In genomic region chr1:159854101-159854692, GRCh38 we compare ENCODE assay signal across 8 cellular contexts. TPM values are rescaled to one million over a fixed set of nuclear protein-coding genes. Genes with fewer than 3 reads are reported as not detected.
A peak's percentile ranks its signal among the peaks of the same experiment; 100 is the strongest.
DNase-seq lines count a peak whose midpoint lies in the region; ATAC-seq and TF ChIP-seq lines count a peak whose summit lies in the region.

No MANE protein-coding gene starts in this region.

- H3K9me3 ChIP-seq in adipocyte (ENCODE audit: control insufficient read depth, low read length) (no peaks in the 10 kb centered on the region), neutrophil (no peaks in the 10 kb centered on the region)

- peaks cover 22% of the 10 kb centered on the region for H3K4me1 ChIP-seq in adipocyte (ENCODE audit: control insufficient read depth, insufficient read depth, low read length)
- H3K4me1 ChIP-seq in neutrophil (ENCODE audit: control insufficient read depth in 1 of 2, insufficient read depth in 1 of 2, low read depth in 1 of 2, low read length in 1 of 2) = peaks cover 23 to 27% of the 10 kb centered on the region in 2 experiments

- H3K27ac ChIP-seq in neutrophil = peak overlapping the region; percentile 32

- intact Hi-C loops in Right ventricle myocardium inferior (cut with DNase I) = loop anchor here (2.0 kb wide), 3 partner anchors 37 to 73 kb away; partner anchors contain the start of genes DUSP23 and TAGLN2

- H3K4me3 ChIP-seq in adipocyte (ENCODE audit: low read length) = peak overlapping the region; percentile 87
- H3K4me3 ChIP-seq in neutrophil (ENCODE audit: low read depth in 1 of 2, low read length in 1 of 2) = peak overlapping the region; percentile 57 to 72

- peak; percentile 20 for DNase-seq in stimulated activated CD4-positive, alpha-beta T cell treated with anti-CD3 and anti-CD28 coated beads, Interleukin-12 subunit alpha, Interleukin-12 subunit beta, amount 100 ng/mL, for 4 hours
- no peak for DNase-seq in stimulated activated CD4-positive, alpha-beta T cell treated with anti-CD3 and anti-CD28 coated beads, Interleukin-1b, Interleukin-23, amount 100 ng/mL, for 48 hours
- peak; percentile 50 for DNase-seq in NCI-H345 (lab: John Stamatoyannopoulos, UW)
- DNase-seq in adipocyte (ENCODE audit: low read depth) = peak; percentile 82
- DNase-seq in Right ventricle myocardium inferior (ENCODE audit: missing footprints) = peak; percentile 91
- no peak for DNase-seq in GDM1 (lab: John Stamatoyannopoulos, UW)

- H3K36me3 ChIP-seq in adipocyte (ENCODE audit: control insufficient read depth, insufficient read depth, low read length, severe bottlenecking) = no peaks in the 10 kb centered on the region
- no peaks in the 10 kb centered on the region for H3K36me3 ChIP-seq in neutrophil

- ATAC-seq in Right ventricle myocardium inferior (peak; percentile 89), GM21423 (IDR thresholded peaks at IDR 0.05; ENCODE audit: unreplicated experiment) (no peak)

- H3K9ac ChIP-seq in adipocyte (ENCODE audit: low read length) = peak overlapping the region; percentile 93

- H3K27me3 ChIP-seq in adipocyte (replicated peaks; ENCODE audit: control insufficient read depth, insufficient read depth, low read length) (no peaks in the 10 kb centered on the region), neutrophil (peaks cover 22% of the 10 kb centered on the region)

- no peak for TF ChIP-seq CTCF in neutrophil (IDR thresholded peaks at IDR 0.05)

RNA-seq across cellular contexts. Expression of gene VSIG8, which starts 8.3 kb away (rescaled TPM):
- not detected for total RNA-seq in Right ventricle myocardium inferior

RNA-seq across cellular contexts. Expression of gene SLAMF8, which starts 27.5 kb away (rescaled TPM):
- total RNA-seq in Right ventricle myocardium inferior = 1.6 TPM

RNA-seq across cellular contexts. Expression of gene CFAP45, which starts 45.8 kb away (rescaled TPM):
- 1.0 TPM for total RNA-seq in Right ventricle myocardium inferior

RNA-seq across cellular contexts. Expression of gene FCRL6, which starts 52.0 kb away (rescaled TPM):
- 0.57 TPM for total RNA-seq in Right ventricle myocardium inferior

Comparison
In these comparisons a context has a peak if more than half of its experiments do, and no peak if none do; other contexts are left out.
1. DNase-seq: peak in stimulated activated CD4-positive, alpha-beta T cell treated with anti-CD3 and anti-CD28 coated beads, Interleukin-12 subunit alpha, Interleukin-12 subunit beta, amount 100 ng/mL, for 4 hours (single experiment), NCI-H345 (single experiment), adipocyte (single experiment) and Right ventricle myocardium inferior (single experiment); none in stimulated activated CD4-positive, alpha-beta T cell treated with anti-CD3 and anti-CD28 coated beads, Interleukin-1b, Interleukin-23, amount 100 ng/mL, for 48 hours (single experiment) and GDM1 (single experiment).